1 cellular context compared by ENCODE assay signal in genomic region chr4:6876440-6876839, GRCh38.
TF ChIP-seq lines count a peak whose summit lies in the region.

No MANE protein-coding gene starts in this region.

TF ChIP-seq in K562, 482 proteins besides CTCF, POLR2A, EP300 and RAD21:
- TF ChIP-seq ZNF445 (CRISPR knock-in tag; IDR thresholded peaks at IDR 0.05; ENCODE audit: low read depth): no peak
- no peak for TF ChIP-seq PTBP1 (IDR thresholded peaks at IDR 0.05; ENCODE audit: low read depth, low read length)
- no peak for TF ChIP-seq POLR3G (IDR thresholded peaks at IDR 0.05; ENCODE audit: extremely low read depth, insufficient read length, insufficient replicate concordance)
- 0 out of 2 replicates have a peak, but pooled peaks have one; percentile 7 for TF ChIP-seq ZNF316 (IDR thresholded peaks at IDR 0.05)
- TF ChIP-seq HDAC1 (IDR thresholded peaks at IDR 0.05): no peak
- no peak for TF ChIP-seq NFIC (IDR thresholded peaks at IDR 0.05)
- no peak for TF ChIP-seq MLX (CRISPR knock-in tag; conservative IDR thresholded peaks at IDR 0.05)
